ENCODE assay signal across 16 cellular contexts in genomic region chr10:785539-786214, GRCh38.
DNase-seq lines count a peak whose midpoint lies in the region; ATAC-seq, FAIRE-seq and TF ChIP-seq lines count a peak whose summit lies in the region.
"Had no signal": no experiment of that assay in that cellular context is flagged by ENCODE, and none has a peak within 500 bp of the region (broad histone marks: within the 10 kb centered on the region; RNA-seq: fewer than 3 reads in every experiment).

No MANE protein-coding gene starts in this region.

- no peak overlapping the region for H3K27ac ChIP-seq in GM23248
- H3K27ac ChIP-seq: parathyroid adenoma, thyroid gland had no signal

- no peak for FAIRE-seq in frontal cortex (lab: Jason Lieb, UNC)
- FAIRE-seq: A204.1 had no signal

- H3K9ac ChIP-seq in GM23248: peak overlapping the region; percentile 83
- H3K9ac ChIP-seq: parathyroid adenoma had no signal

- no peaks in the 10 kb centered on the region for H3K36me3 Mint-ChIP-seq in activated CD4-positive, alpha-beta T cell treated with anti-CD3 and anti-CD28 coated beads, Interleukin-2, amount 10 ng/mL, durations not matched to agents 24 days and 14 days (ENCODE audit: low read depth)
- H3K36me3 Mint-ChIP-seq in progenitor cell of endocrine pancreas (ENCODE audit: insufficient read depth): no peaks in the 10 kb centered on the region
- H3K36me3 Mint-ChIP-seq: CD4-positive, CD25-positive, alpha-beta regulatory T cell had no signal

- peak; percentile 46 for DNase-seq in activated CD4-positive, alpha-beta T cell treated with anti-CD3 and anti-CD28 coated beads, Interleukin-2, amount 10 ng/mL, durations not matched to agents 24 days and 14 days
- no peak for DNase-seq in activated CD4-positive, alpha-beta T cell treated with anti-CD3 and anti-CD28 coated beads, Interleukin-2, amount 50 U/mL, for 48 hours
- DNase-seq in GM23248 (no peak), frontal cortex (ENCODE audit: low spot score in 2 of 2) (peak; percentile 4 to 7), progenitor cell of endocrine pancreas (ENCODE audit: low spot score, unreplicated experiment) (no peak), NCI-H187 (lab: John Stamatoyannopoulos, UW) (no peak), BE2C (no peak)
- DNase-seq: MM.1S; NCI-H446 treated with DMSO at 0.1 percent for 48 hours; NK-92 treated with Interleukin-12 subunit alpha and Interleukin-12 subunit beta, amount 100 ng/mL, for 24 hours had no signal

- H4K20me1 ChIP-seq in GM23248 (ENCODE audit: insufficient read depth): no peaks in the 10 kb centered on the region

- no peak overlapping the region for H3K4me3 Mint-ChIP-seq in activated CD4-positive, alpha-beta T cell treated with anti-CD3 and anti-CD28 coated beads, Interleukin-2, amount 10 ng/mL, durations not matched to agents 24 days and 14 days
- peak overlapping the region; percentile 19 for H3K4me3 Mint-ChIP-seq in progenitor cell of endocrine pancreas (ENCODE audit: low read depth)

- H3K9me3 ChIP-seq in GM23248 (ENCODE audit: low read depth) (no peaks in the 10 kb centered on the region), BE2C (no peaks in the 10 kb centered on the region)
- H3K9me3 ChIP-seq: thyroid gland had no signal

- H2AFZ ChIP-seq in GM23248: no peak overlapping the region

- H3K4me3 ChIP-seq in GM23248: no peak overlapping the region
- no peak overlapping the region for H3K4me3 ChIP-seq in BE2C (ENCODE audit: low read depth, low read length)

- H3K4me1 ChIP-seq in GM23248 (ENCODE audit: insufficient read depth) (no peaks in the 10 kb centered on the region), BE2C (no peaks in the 10 kb centered on the region)

- no peak for ATAC-seq in HG03097 (IDR thresholded peaks at IDR 0.05; ENCODE audit: low FRiP score, unreplicated experiment)

- no peaks in the 10 kb centered on the region for H3K4me1 Mint-ChIP-seq in activated CD4-positive, alpha-beta T cell treated with anti-CD3 and anti-CD28 coated beads, Interleukin-2, amount 10 ng/mL, durations not matched to agents 24 days and 14 days
- H3K4me1 Mint-ChIP-seq in progenitor cell of endocrine pancreas (ENCODE audit: low read depth): no peaks in the 10 kb centered on the region
- H3K4me1 Mint-ChIP-seq: stimulated activated effector memory CD8-positive, alpha-beta T cell treated with anti-CD3 and anti-CD28 coated beads, Interleukin-12 subunit alpha, Interleukin-12 subunit beta, amount 100 ng/mL, for 72 hours had no signal

- peaks cover 5% of the 10 kb centered on the region for H3K27me3 Mint-ChIP-seq in activated CD4-positive, alpha-beta T cell treated with anti-CD3 and anti-CD28 coated beads, Interleukin-2, amount 10 ng/mL, durations not matched to agents 24 days and 14 days
- H3K27me3 Mint-ChIP-seq in progenitor cell of endocrine pancreas: peaks cover 20% of the 10 kb centered on the region

- no peaks in the 10 kb centered on the region for H3K79me2 ChIP-seq in GM23248 (ENCODE audit: insufficient read depth)
- H3K79me2 ChIP-seq: parathyroid adenoma had no signal

- H3K4me2 ChIP-seq in GM23248 (ENCODE audit: unreplicated experiment): no peak overlapping the region

- no peaks in the 10 kb centered on the region for H3K9me2 ChIP-seq in GM23248 (ENCODE audit: insufficient read depth)

- intact Hi-C loops in activated CD4-positive, alpha-beta T cell treated with anti-CD3 and anti-CD28 coated beads, Interleukin-2, amount 10 ng/mL, durations not matched to agents 24 days and 14 days (cut with micrococcal nuclease): no loop called here

- WGBS in GM23248 (ENCODE audit: low coverage in 1 of 2, low lambda C conversion rate in 2 of 2, missing lambda C conversion rate in 2 of 2), 2 experiments: 95 to 96% methylated on average over 25 of the region's 25 CpGs

- H3K27me3 ChIP-seq in GM23248 (replicated peaks; ENCODE audit: insufficient read depth): no peaks in the 10 kb centered on the region
- H3K27me3 ChIP-seq in BE2C: no peaks in the 10 kb centered on the region
- H3K27me3 ChIP-seq: thyroid gland had no signal

- H3K36me3 ChIP-seq in GM23248 (ENCODE audit: low read depth) (no peaks in the 10 kb centered on the region), BE2C (no peaks in the 10 kb centered on the region)
- H3K36me3 ChIP-seq: thyroid gland had no signal

- H3K9me3 Mint-ChIP-seq in activated CD4-positive, alpha-beta T cell treated with anti-CD3 and anti-CD28 coated beads, Interleukin-2, amount 10 ng/mL, durations not matched to agents 24 days and 14 days: no peaks in the 10 kb centered on the region
- H3K9me3 Mint-ChIP-seq in progenitor cell of endocrine pancreas (ENCODE audit: low read depth): no peaks in the 10 kb centered on the region
- H3K9me3 Mint-ChIP-seq: CD4-positive, CD25-positive, alpha-beta regulatory T cell; stimulated activated effector memory CD8-positive, alpha-beta T cell treated with anti-CD3 and anti-CD28 coated beads, Interleukin-12 subunit alpha, Interleukin-12 subunit beta, amount 100 ng/mL, for 72 hours had no signal

- in situ Hi-C loops in GM23248 (cut with MboI): no loop called here

- TF ChIP-seq CTCF in progenitor cell of endocrine pancreas (IDR thresholded peaks at IDR 0.05; ENCODE audit: unreplicated experiment) (no peak), BE2C (IDR thresholded peaks at IDR 0.05; ENCODE audit: low read depth, low read length) (no peak)

- H3F3A ChIP-seq in GM23248 (ENCODE audit: insufficient read depth): no peaks in the 10 kb centered on the region

- no peak overlapping the region for H3K27ac Mint-ChIP-seq in activated CD4-positive, alpha-beta T cell treated with anti-CD3 and anti-CD28 coated beads, Interleukin-2, amount 10 ng/mL, durations not matched to agents 24 days and 14 days
- no peak overlapping the region for H3K27ac Mint-ChIP-seq in progenitor cell of endocrine pancreas
- H3K27ac Mint-ChIP-seq: CD4-positive, CD25-positive, alpha-beta regulatory T cell; stimulated activated effector memory CD8-positive, alpha-beta T cell treated with anti-CD3 and anti-CD28 coated beads, Interleukin-12 subunit alpha, Interleukin-12 subunit beta, amount 100 ng/mL, for 72 hours had no signal

Comparison
In these comparisons a context has a peak if more than half of its experiments do, and no peak if none do; other contexts are left out.
1. DNase-seq: peak in activated CD4-positive, alpha-beta T cell treated with anti-CD3 and anti-CD28 coated beads, Interleukin-2, amount 10 ng/mL, durations not matched to agents 24 days and 14 days (single experiment) and frontal cortex (2 of 2); none in activated CD4-positive, alpha-beta T cell treated with anti-CD3 and anti-CD28 coated beads, Interleukin-2, amount 50 U/mL, for 48 hours (0 of 2), GM23248 (single experiment), progenitor cell of endocrine pancreas (single experiment), NCI-H187 (0 of 2) and BE2C (single experiment).